Comparison of ENCODE assay signal across 1 cellular context in the genomic region with DNA sequence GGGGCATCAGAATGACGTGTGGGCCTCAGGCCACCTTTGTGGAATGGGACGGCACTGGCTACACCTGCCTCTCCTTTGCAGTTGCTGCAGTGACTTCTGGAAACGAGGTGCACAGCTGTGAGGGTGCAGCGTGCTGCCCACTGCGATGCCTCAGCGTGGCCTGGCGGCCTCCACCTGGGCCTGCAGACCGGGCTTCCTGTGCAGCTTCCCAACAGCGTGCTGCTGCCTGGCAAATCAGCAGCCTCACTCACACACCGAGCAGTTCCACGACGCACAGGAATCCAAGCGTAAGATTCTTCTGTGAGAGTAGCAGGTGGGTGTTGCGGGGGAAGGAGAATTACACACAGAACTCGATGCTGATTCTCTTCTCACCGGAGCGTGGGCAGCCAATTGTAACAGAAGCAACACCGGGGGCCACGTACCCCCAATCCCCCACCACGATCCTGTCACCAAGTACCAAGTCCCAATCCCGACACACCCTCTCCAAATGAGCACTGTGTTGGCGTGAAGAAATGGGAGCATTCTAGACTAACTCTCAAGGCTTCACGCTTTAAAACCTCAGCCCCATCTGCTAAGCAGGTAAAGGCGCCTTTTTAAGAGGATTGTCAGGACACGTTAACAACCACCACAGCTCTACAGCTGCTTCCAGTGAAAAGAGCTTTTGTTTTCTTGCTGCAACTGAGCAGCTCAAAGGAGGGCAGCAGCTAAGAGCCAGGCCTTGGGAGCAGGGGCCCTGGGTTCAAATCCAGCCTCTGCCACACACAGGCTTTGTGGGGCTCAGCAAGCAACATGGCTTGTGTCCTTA.
TF ChIP-seq lines count a peak whose summit lies in the region.

No MANE protein-coding gene starts in this region.

TF ChIP-seq in GM23338, 12 proteins besides CTCF, POLR2A, EP300 and RAD21 (continued from another document):
- TF ChIP-seq, protein P1, sequence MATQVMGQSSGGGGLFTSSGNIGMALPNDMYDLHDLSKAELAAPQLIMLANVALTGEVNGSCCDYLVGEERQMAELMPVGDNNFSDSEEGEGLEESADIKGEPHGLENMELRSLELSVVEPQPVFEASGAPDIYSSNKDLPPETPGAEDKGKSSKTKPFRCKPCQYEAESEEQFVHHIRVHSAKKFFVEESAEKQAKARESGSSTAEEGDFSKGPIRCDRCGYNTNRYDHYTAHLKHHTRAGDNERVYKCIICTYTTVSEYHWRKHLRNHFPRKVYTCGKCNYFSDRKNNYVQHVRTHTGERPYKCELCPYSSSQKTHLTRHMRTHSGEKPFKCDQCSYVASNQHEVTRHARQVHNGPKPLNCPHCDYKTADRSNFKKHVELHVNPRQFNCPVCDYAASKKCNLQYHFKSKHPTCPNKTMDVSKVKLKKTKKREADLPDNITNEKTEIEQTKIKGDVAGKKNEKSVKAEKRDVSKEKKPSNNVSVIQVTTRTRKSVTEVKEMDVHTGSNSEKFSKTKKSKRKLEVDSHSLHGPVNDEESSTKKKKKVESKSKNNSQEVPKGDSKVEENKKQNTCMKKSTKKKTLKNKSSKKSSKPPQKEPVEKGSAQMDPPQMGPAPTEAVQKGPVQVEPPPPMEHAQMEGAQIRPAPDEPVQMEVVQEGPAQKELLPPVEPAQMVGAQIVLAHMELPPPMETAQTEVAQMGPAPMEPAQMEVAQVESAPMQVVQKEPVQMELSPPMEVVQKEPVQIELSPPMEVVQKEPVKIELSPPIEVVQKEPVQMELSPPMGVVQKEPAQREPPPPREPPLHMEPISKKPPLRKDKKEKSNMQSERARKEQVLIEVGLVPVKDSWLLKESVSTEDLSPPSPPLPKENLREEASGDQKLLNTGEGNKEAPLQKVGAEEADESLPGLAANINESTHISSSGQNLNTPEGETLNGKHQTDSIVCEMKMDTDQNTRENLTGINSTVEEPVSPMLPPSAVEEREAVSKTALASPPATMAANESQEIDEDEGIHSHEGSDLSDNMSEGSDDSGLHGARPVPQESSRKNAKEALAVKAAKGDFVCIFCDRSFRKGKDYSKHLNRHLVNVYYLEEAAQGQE (IDR thresholded peaks at IDR 0.05; ENCODE audit: unreplicated experiment), result no peak
- TF ChIP-seq POLR2AphosphoS5 (IDR thresholded peaks at IDR 0.05; ENCODE audit: low read depth) (no peak), EZH2phosphoT487 (IDR thresholded peaks at IDR 0.05; ENCODE audit: unreplicated experiment) (no peak), CREB1 (CRISPR knock-in tag; IDR thresholded peaks at IDR 0.05; ENCODE audit: low read depth) (no peak), NANOG (IDR thresholded peaks at IDR 0.05; ENCODE audit: borderline replicate concordance) (no peak)
- TF ChIP-seq, protein P2, sequence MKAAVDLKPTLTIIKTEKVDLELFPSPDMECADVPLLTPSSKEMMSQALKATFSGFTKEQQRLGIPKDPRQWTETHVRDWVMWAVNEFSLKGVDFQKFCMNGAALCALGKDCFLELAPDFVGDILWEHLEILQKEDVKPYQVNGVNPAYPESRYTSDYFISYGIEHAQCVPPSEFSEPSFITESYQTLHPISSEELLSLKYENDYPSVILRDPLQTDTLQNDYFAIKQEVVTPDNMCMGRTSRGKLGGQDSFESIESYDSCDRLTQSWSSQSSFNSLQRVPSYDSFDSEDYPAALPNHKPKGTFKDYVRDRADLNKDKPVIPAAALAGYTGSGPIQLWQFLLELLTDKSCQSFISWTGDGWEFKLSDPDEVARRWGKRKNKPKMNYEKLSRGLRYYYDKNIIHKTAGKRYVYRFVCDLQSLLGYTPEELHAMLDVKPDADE (IDR thresholded peaks at IDR 0.05), result no peak
